Comparison of ENCODE assay signal across 24 cellular contexts in genomic region chr11:15532432-15532831, GRCh38.
"Had no signal": no experiment of that assay in that cellular context is flagged by ENCODE, and none has a peak within 500 bp of the region (broad histone marks: within the 10 kb centered on the region; RNA-seq: fewer than 3 reads in every experiment).

No MANE protein-coding gene starts in this region.

- ATAC-seq: foreskin keratinocyte, gastroesophageal sphincter, heart left ventricle, left colon, left lobe of liver, lower lobe of right lung, mucosa of descending colon had no signal

- H3K4me3 Mint-ChIP-seq: immature natural killer cell, mesothelial cell of epicardium had no signal

- H3K4me1 Mint-ChIP-seq: immature natural killer cell, mesothelial cell of epicardium had no signal

- FAIRE-seq: colon, endothelial cell of umbilical vein had no signal

- H2AFZ ChIP-seq: hepatocyte had no signal

- DNase-seq: dermis blood vessel endothelial cell; dorsolateral prefrontal cortex; effector CD4-positive, alpha-beta T cell; effector memory CD4-positive, alpha-beta T cell; foreskin keratinocyte; heart left ventricle; hypothalamus; immature natural killer cell; islet precursor cell; kidney; kidney glomerular epithelial cell; left colon; left ventricle myocardium inferior; lower lobe of right lung; mesenchymal stem cell; mucosa of descending colon had no signal

- H3K79me2 ChIP-seq: hepatocyte had no signal

- H3K4me1 ChIP-seq: esophagus muscularis mucosa, foreskin keratinocyte, gastroesophageal sphincter, heart left ventricle, lower lobe of right lung had no signal

- H3K27ac Mint-ChIP-seq: immature natural killer cell, mesothelial cell of epicardium had no signal

- H3K27me3 ChIP-seq: esophagus muscularis mucosa, foreskin keratinocyte, gastroesophageal sphincter, heart left ventricle, hepatocyte had no signal

- H3K27ac ChIP-seq: coronary artery, dorsolateral prefrontal cortex, esophagus muscularis mucosa, foreskin keratinocyte, gastroesophageal sphincter, heart left ventricle, hepatocyte, left ventricle myocardium inferior, lower lobe of right lung had no signal

- H3K36me3 ChIP-seq: esophagus muscularis mucosa, gastroesophageal sphincter, heart left ventricle, left ventricle myocardium inferior, lower lobe of right lung had no signal

- H3K4me3 ChIP-seq: coronary artery, dorsolateral prefrontal cortex, esophagus muscularis mucosa, gastroesophageal sphincter, heart left ventricle, hepatocyte, left ventricle myocardium inferior, lower lobe of right lung, mucosa of descending colon had no signal

- H3K4me2 ChIP-seq: hepatocyte had no signal
